ENCODE assay signal across 13 cellular contexts in genomic region chr1:115426271-115426771, GRCh38.
A peak's percentile ranks its signal among the peaks of the same experiment; 100 is the strongest.
DNase-seq lines count a peak whose midpoint lies in the region; ATAC-seq and TF ChIP-seq lines count a peak whose summit lies in the region.
"Had no signal": no experiment of that assay in that cellular context is flagged by ENCODE, and none has a peak within 500 bp of the region (broad histone marks: within the 10 kb centered on the region; RNA-seq: fewer than 3 reads in every experiment).

No MANE protein-coding gene starts in this region.

- no peaks in the 10 kb centered on the region for H3K9me3 ChIP-seq in fibroblast of lung (ENCODE audit: control insufficient read depth, insufficient read depth, low read depth, low read length)
- H3K9me3 ChIP-seq in spleen = no peaks in the 10 kb centered on the region

- H3K36me3 ChIP-seq in BJ (ENCODE audit: control insufficient read depth, insufficient read depth, low read length) (no peaks in the 10 kb centered on the region), fibroblast of lung (ENCODE audit: control insufficient read depth, insufficient read depth, low read length) (no peaks in the 10 kb centered on the region), spleen (no peaks in the 10 kb centered on the region)

- peak; percentile 28 for ATAC-seq in omental fat pad (ENCODE audit: low FRiP score)
- ATAC-seq: activated T-cell treated with anti-CD3 and anti-CD28 coated beads, Interleukin-2, amount 50 U/mL, for 4 hours had no signal

- no peaks in the 10 kb centered on the region for H3K4me1 Mint-ChIP-seq in activated CD4-positive, alpha-beta T cell treated with anti-CD3 and anti-CD28 coated beads, Interleukin-2, amount 10 ng/mL, durations not matched to agents 7 days and 5 days
- peaks cover 3% of the 10 kb centered on the region for H3K4me1 Mint-ChIP-seq in activated T-cell treated with anti-CD3 and anti-CD28 coated beads, Interleukin-2, amount 50 U/mL, for 24 hours (ENCODE audit: low read depth)

- CTCF ChIA-PET in BJ (lab: Yijun Ruan, JAX) (interaction anchor here (0.8 to 1.5 kb wide), 4 partner anchors 8 to 170 kb away, joined by 3 to 6 read pairs (median 4); no protein-coding TSS in a partner anchor), RWPE1 (lab: Yijun Ruan, JAX) (interaction anchor here (0.6 to 0.8 kb wide), 2 partner anchors 21 to 44 kb away, joined by 3 to 4 read pairs; no protein-coding TSS in a partner anchor)
- CTCF ChIA-PET in activated CD4-positive, alpha-beta T cell treated with anti-CD3 and anti-CD28 coated beads, Interleukin-2, amount 10 ng/mL, durations not matched to agents 7 days and 5 days (lab: Charles Lee) = interaction anchor here (1.6 kb wide), 1 partner anchor 8 kb away, joined by 3 read pairs; no protein-coding TSS in a partner anchor

- H3K27ac Mint-ChIP-seq in activated CD4-positive, alpha-beta T cell treated with anti-CD3 and anti-CD28 coated beads, Interleukin-2, amount 10 ng/mL, durations not matched to agents 7 days and 5 days = no peak overlapping the region
- H3K27ac Mint-ChIP-seq in activated T-cell treated with anti-CD3 and anti-CD28 coated beads, Interleukin-2, amount 50 U/mL, for 24 hours = no peak overlapping the region

- H3K27me3 Mint-ChIP-seq in activated CD4-positive, alpha-beta T cell treated with anti-CD3 and anti-CD28 coated beads, Interleukin-2, amount 10 ng/mL, durations not matched to agents 7 days and 5 days = peaks cover 5% of the 10 kb centered on the region
- peaks cover 59% of the 10 kb centered on the region for H3K27me3 Mint-ChIP-seq in activated T-cell treated with anti-CD3 and anti-CD28 coated beads, Interleukin-2, amount 50 U/mL, for 24 hours

- H3K27me3 ChIP-seq in BJ (ENCODE audit: control insufficient read depth, insufficient read depth, low read length) (no peaks in the 10 kb centered on the region), fibroblast of lung (ENCODE audit: control insufficient read depth, insufficient read depth, low read length) (no peaks in the 10 kb centered on the region), spleen (replicated peaks in 1 of 7) (peaks cover 0 to 8% (median 0%) of the 10 kb centered on the region in 7 donors)

- H3K4me3 Mint-ChIP-seq in activated CD4-positive, alpha-beta T cell treated with anti-CD3 and anti-CD28 coated beads, Interleukin-2, amount 10 ng/mL, durations not matched to agents 7 days and 5 days = no peak overlapping the region
- no peak overlapping the region for H3K4me3 Mint-ChIP-seq in activated T-cell treated with anti-CD3 and anti-CD28 coated beads, Interleukin-2, amount 50 U/mL, for 24 hours
- H3K4me3 Mint-ChIP-seq: activated T-cell treated with anti-CD3 and anti-CD28 coated beads, Interleukin-2, amount 50 U/mL, for 4 hours had no signal

- DNase-seq in BJ (ENCODE audit: low read depth) (peak; percentile 88), RWPE1 (ENCODE audit: low spot score) (no peak), fibroblast of lung (ENCODE audit: low read depth in 2 of 2) (peak; percentile 58 to 95), omental fat pad (ENCODE audit: low spot score) (no peak), spleen (no peak), DMS79 (lab: John Stamatoyannopoulos, UW) (no peak)
- DNase-seq in activated CD4-positive, alpha-beta T cell treated with anti-CD3 and anti-CD28 coated beads, Interleukin-2, amount 10 ng/mL, durations not matched to agents 7 days and 5 days = no peak
- DNase-seq in activated T-cell treated with anti-CD3 and anti-CD28 coated beads, Interleukin-2, amount 50 U/mL, for 24 hours = no peak
- DNase-seq: activated T-cell treated with anti-CD3 and anti-CD28 coated beads, Interleukin-2, amount 50 U/mL, for 4 hours; DMS 273 treated with DMSO at 0.1 percent for 48 hours; effector memory CD4-positive, alpha-beta T cell; NCI-H1417 treated with DMSO at 0.1 percent for 48 hours; SIG-M5 had no signal

- no peaks in the 10 kb centered on the region for H3K79me2 ChIP-seq in fibroblast of lung (ENCODE audit: control insufficient read depth, insufficient read depth, low read length)

- H3K4me3 ChIP-seq in BJ (ENCODE audit: low read depth, low read length) (no peak overlapping the region), fibroblast of lung (replicated peaks in 1 of 4; ENCODE audit: control extremely low read depth in 1 of 4, insufficient read depth in 1 of 4, low read depth in 3 of 4, low read length in 4 of 4) (no peak overlapping the region), spleen (no peak overlapping the region)

- peak overlapping the region; percentile 45 for H2AFZ ChIP-seq in fibroblast of lung (ENCODE audit: low read length)

- H3K9ac ChIP-seq in fibroblast of lung (ENCODE audit: insufficient read depth, low read length) = no peak overlapping the region

- intact Hi-C loops in spleen (cut with DNase I; ENCODE audit: low total_unique reads) = no loop called here

- peak overlapping the region; percentile 10 for H3K4me2 ChIP-seq in fibroblast of lung (ENCODE audit: extremely low read depth, insufficient read depth, low read length)

- 9 to 29% (median 14%) methylated on average over 5 of the region's 5 CpGs for WGBS in spleen, 5 donors

- TF ChIP-seq POLR2A in spleen (IDR thresholded peaks at IDR 0.05) = no peak

- POLR2A ChIA-PET in BJ (lab: Charles Lee) (interaction anchor here (0.6 kb wide), 1 partner anchor 265 kb away, joined by 4 read pairs; no protein-coding TSS in a partner anchor), RWPE1 (lab: Yijun Ruan, JAX; ENCODE audit: low non-redundant PET) (no interaction called here)
- POLR2A ChIA-PET in activated CD4-positive, alpha-beta T cell treated with anti-CD3 and anti-CD28 coated beads, Interleukin-2, amount 10 ng/mL, durations not matched to agents 7 days and 5 days (lab: Charles Lee) = no interaction called here

- H3K4me1 ChIP-seq in fibroblast of lung (ENCODE audit: control insufficient read depth, extremely low read depth, insufficient read depth, low read length) = peaks cover 26% of the 10 kb centered on the region
- no peaks in the 10 kb centered on the region for H3K4me1 ChIP-seq in spleen

- H4K20me1 ChIP-seq in fibroblast of lung (ENCODE audit: control insufficient read depth, extremely low read depth, insufficient read depth, low read length) = no peaks in the 10 kb centered on the region

- H3K27ac ChIP-seq in RWPE1 (peak overlapping the region; percentile 25; the same call in 1 of the 2 replicates), fibroblast of lung (ENCODE audit: insufficient read depth, low read length) (peak overlapping the region; percentile 55), spleen (no peak overlapping the region)

- H3K9me3 Mint-ChIP-seq in activated CD4-positive, alpha-beta T cell treated with anti-CD3 and anti-CD28 coated beads, Interleukin-2, amount 10 ng/mL, durations not matched to agents 7 days and 5 days = no peaks in the 10 kb centered on the region
- no peaks in the 10 kb centered on the region for H3K9me3 Mint-ChIP-seq in activated T-cell treated with anti-CD3 and anti-CD28 coated beads, Interleukin-2, amount 50 U/mL, for 24 hours
- H3K9me3 Mint-ChIP-seq: activated T-cell treated with anti-CD3 and anti-CD28 coated beads, Interleukin-2, amount 50 U/mL, for 4 hours had no signal

- no peak for TF ChIP-seq CTCF in BJ (IDR thresholded peaks at IDR 0.05; ENCODE audit: insufficient read depth, low read depth, low read length)
- no peak for TF ChIP-seq CTCF in RWPE1 (conservative IDR thresholded peaks at IDR 0.05; ENCODE audit: low read depth)
- TF ChIP-seq CTCF in fibroblast of lung (conservative IDR thresholded peaks at IDR 0.05 in 1 of 2, IDR thresholded peaks at IDR 0.05 in 1 of 2; ENCODE audit: low read depth in 1 of 2, low read length in 2 of 2) = no peak
- TF ChIP-seq CTCF in omental fat pad (IDR thresholded peaks at IDR 0.05) = no peak
- TF ChIP-seq CTCF in spleen (IDR thresholded peaks at IDR 0.05 in 8 of 11, conservative IDR thresholded peaks at IDR 0.05 in 3 of 11) = no peak

- no peaks in the 10 kb centered on the region for H3K36me3 Mint-ChIP-seq in activated CD4-positive, alpha-beta T cell treated with anti-CD3 and anti-CD28 coated beads, Interleukin-2, amount 10 ng/mL, durations not matched to agents 7 days and 5 days (ENCODE audit: low read depth)
- no peaks in the 10 kb centered on the region for H3K36me3 Mint-ChIP-seq in activated T-cell treated with anti-CD3 and anti-CD28 coated beads, Interleukin-2, amount 50 U/mL, for 24 hours (ENCODE audit: low read depth)

Comparison
In these comparisons a context has a peak if more than half of its experiments do, and no peak if none do; other contexts are left out.
1. DNase-seq: peak in BJ (single experiment) and fibroblast of lung (2 of 2); none in RWPE1 (single experiment), omental fat pad (single experiment), spleen (single experiment), activated CD4-positive, alpha-beta T cell treated with anti-CD3 and anti-CD28 coated beads, Interleukin-2, amount 10 ng/mL, durations not matched to agents 7 days and 5 days (single experiment), DMS79 (single experiment) and activated T-cell treated with anti-CD3 and anti-CD28 coated beads, Interleukin-2, amount 50 U/mL, for 24 hours (single experiment).
2. H3K27ac ChIP-seq: peak in RWPE1 (single experiment) and fibroblast of lung (single experiment); none in spleen (0 of 8).